25 cellular contexts compared by ENCODE assay signal in genomic region chr7:42906181-42906580, GRCh38.
"Had no signal": no experiment of that assay in that cellular context is flagged by ENCODE, and none has a peak within 500 bp of the region (broad histone marks: within the 10 kb centered on the region; RNA-seq: fewer than 3 reads in every experiment).

No MANE protein-coding gene starts in this region.

- H3K4me1 ChIP-seq: foreskin keratinocyte had no signal

- H3K4me3 ChIP-seq: colonic mucosa, coronary artery, dorsolateral prefrontal cortex, esophagus muscularis mucosa, esophagus squamous epithelium, gastrocnemius medialis, gastroesophageal sphincter, heart left ventricle, heart right ventricle had no signal

- H3K36me3 ChIP-seq: colonic mucosa, esophagus muscularis mucosa, esophagus squamous epithelium, gastrocnemius medialis, gastroesophageal sphincter, heart left ventricle had no signal

- H3K27ac Mint-ChIP-seq: dendritic cell treated with granulocyte-macrophage colony-stimulating factor and Interleukin-4, amounts not matched to agents 40 ng/mL and 50 ng/mL, for 4 days; endodermal cell had no signal

- H3K27ac ChIP-seq: colonic mucosa, coronary artery, dorsolateral prefrontal cortex, epithelial cell of prostate, esophagus muscularis mucosa, esophagus squamous epithelium, foreskin keratinocyte, gastrocnemius medialis, gastroesophageal sphincter, heart left ventricle, heart right ventricle had no signal

- H3K27me3 ChIP-seq: colonic mucosa, dorsolateral prefrontal cortex, esophagus muscularis mucosa, esophagus squamous epithelium, foreskin keratinocyte, gastrocnemius medialis, gastroesophageal sphincter, heart left ventricle, heart right ventricle had no signal

- H3K9me3 ChIP-seq: colonic mucosa, esophagus muscularis mucosa, esophagus squamous epithelium, gastrocnemius medialis, gastroesophageal sphincter, heart left ventricle, heart right ventricle had no signal

- H3K4me3 Mint-ChIP-seq: dendritic cell treated with granulocyte-macrophage colony-stimulating factor and Interleukin-4, amounts not matched to agents 40 ng/mL and 50 ng/mL, for 4 days; effector memory CD8-positive, alpha-beta T cell; endodermal cell had no signal

- H3K9me3 Mint-ChIP-seq: dendritic cell treated with granulocyte-macrophage colony-stimulating factor and Interleukin-4, amounts not matched to agents 40 ng/mL and 50 ng/mL, for 4 days; effector memory CD8-positive, alpha-beta T cell; endodermal cell had no signal

- ATAC-seq: effector memory CD8-positive, alpha-beta T cell; esophagus mucosa; foreskin keratinocyte; gastrocnemius medialis; gastroesophageal sphincter; heart left ventricle; heart right ventricle had no signal

- DNase-seq: colonic mucosa; cortex of kidney; dermis blood vessel endothelial cell; dorsolateral prefrontal cortex; effector CD4-positive, alpha-beta T cell; effector CD8-positive, alpha-beta T cell; effector memory CD4-positive, alpha-beta T cell; effector memory CD8-positive, alpha-beta T cell; endodermal cell; erythroblast; esophagus squamous epithelium; foreskin fibroblast; foreskin keratinocyte; foreskin melanocyte; gastrocnemius medialis; glutamatergic neuron; head of caudate nucleus; heart left ventricle; heart right ventricle had no signal

- H3K27me3 Mint-ChIP-seq: dendritic cell treated with granulocyte-macrophage colony-stimulating factor and Interleukin-4, amounts not matched to agents 40 ng/mL and 50 ng/mL, for 4 days; effector memory CD8-positive, alpha-beta T cell had no signal
